In genomic region chr11:35943294-35943693, GRCh38 we compare ENCODE assay signal across 8 cellular contexts.
DNase-seq lines count a peak whose midpoint lies in the region; ATAC-seq and TF ChIP-seq lines count a peak whose summit lies in the region.

No MANE protein-coding gene starts in this region.

- peak overlapping the region; percentile 67 to 83 (median 76) for H3K4me3 ChIP-seq in BLaER1 treated with 17β-estradiol and CSF1 and Interleukin-3, amounts not matched to agents 10 nM and 100 nM
- H3K4me3 ChIP-seq in MM.1S (ENCODE audit: low read length), result peak overlapping the region; percentile 64
- H3K4me3 ChIP-seq in duodenal mucosa (ENCODE audit: low read depth in 1 of 2, low read length in 2 of 2), result peak overlapping the region; percentile 58 to 71
- peak overlapping the region; percentile 73 for H3K4me3 ChIP-seq in neuron (ENCODE audit: low read length)

- H3F3A ChIP-seq in MM.1S (ENCODE audit: insufficient read depth, low read length), result no peaks in the 10 kb centered on the region

- DNase-seq in MM.1S (no peak), D341Med (ENCODE audit: low spot score) (no peak), anterior cingulate cortex (lab: John Stamatoyannopoulos, UW) (no peak)

- no peaks in the 10 kb centered on the region for H3K79me2 ChIP-seq in MM.1S (ENCODE audit: low read length)

- peak overlapping the region; percentile 82 to 91 (median 86) for H3K27ac ChIP-seq in BLaER1 treated with 17β-estradiol and CSF1 and Interleukin-3, amounts not matched to agents 10 nM and 100 nM
- H3K27ac ChIP-seq in MM.1S (ENCODE audit: low read length) (no peak overlapping the region), duodenal mucosa (ENCODE audit: low read depth, low read length) (no peak overlapping the region)

- no peak for TF ChIP-seq CTCF in MM.1S (IDR thresholded peaks at IDR 0.05; ENCODE audit: low read length)

- H3K9me2 ChIP-seq in MM.1S (replicated peaks; ENCODE audit: insufficient read depth, low read length), result no peaks in the 10 kb centered on the region

- peak overlapping the region; percentile 84 to 90 (median 87) for H3K9ac ChIP-seq in BLaER1 treated with 17β-estradiol and CSF1 and Interleukin-3, amounts not matched to agents 10 nM and 100 nM
- H3K9ac ChIP-seq in MM.1S (ENCODE audit: low read length) (peak overlapping the region; percentile 41; the same call in 1 of the 2 replicates), duodenal mucosa (ENCODE audit: low read depth in 1 of 2, low read length in 2 of 2) (peak overlapping the region; percentile 18 to 64)

- peaks cover 0 to 13% (median 9%) of the 10 kb centered on the region in 11 experiments; a peak in 11 of 22 replicates for H3K9me3 ChIP-seq in BLaER1 treated with 17β-estradiol and CSF1 and Interleukin-3, amounts not matched to agents 10 nM and 100 nM (replicated peaks in 1 of 11)
- H3K9me3 ChIP-seq in MM.1S (replicated peaks; ENCODE audit: insufficient read depth, low read length), result no peaks in the 10 kb centered on the region
- no peaks in the 10 kb centered on the region for H3K9me3 ChIP-seq in duodenal mucosa (ENCODE audit: control insufficient read depth in 1 of 2, low read length in 2 of 2)
- H3K9me3 ChIP-seq in neuron (ENCODE audit: low read length), result no peaks in the 10 kb centered on the region

- peak overlapping the region; percentile 79 to 99 (median 95) for H3K4me2 ChIP-seq in BLaER1 treated with 17β-estradiol and CSF1 and Interleukin-3, amounts not matched to agents 10 nM and 100 nM
- H3K4me2 ChIP-seq in MM.1S (ENCODE audit: low read depth, low read length), result peak overlapping the region; percentile 98

- H3K36me3 ChIP-seq in BLaER1 treated with 17β-estradiol and CSF1 and Interleukin-3, amounts not matched to agents 10 nM and 100 nM, result peaks cover 0 to 14% (median 10%) of the 10 kb centered on the region in 11 experiments; a peak in 15 of 22 replicates
- H3K36me3 ChIP-seq in MM.1S (replicated peaks; ENCODE audit: insufficient read depth, low read length) (no peaks in the 10 kb centered on the region), duodenal mucosa (ENCODE audit: control insufficient read depth in 1 of 2, insufficient read depth in 2 of 2, low read length in 2 of 2) (no peaks in the 10 kb centered on the region), neuron (ENCODE audit: insufficient read depth, low read length) (no peaks in the 10 kb centered on the region)

- H4K20me1 ChIP-seq in BLaER1 treated with 17β-estradiol and CSF1 and Interleukin-3, amounts not matched to agents 10 nM and 100 nM, result peaks cover 0 to 37% (median 13%) of the 10 kb centered on the region in 11 experiments; a peak in 10 of 22 replicates
- no peaks in the 10 kb centered on the region for H4K20me1 ChIP-seq in MM.1S (ENCODE audit: insufficient read depth, low read length)

- H3K27me3 ChIP-seq in BLaER1 treated with 17β-estradiol and CSF1 and Interleukin-3, amounts not matched to agents 10 nM and 100 nM, result no peaks in the 10 kb centered on the region
- H3K27me3 ChIP-seq in MM.1S (replicated peaks; ENCODE audit: insufficient read depth, low read length) (peaks cover 30% of the 10 kb centered on the region), duodenal mucosa (ENCODE audit: control insufficient read depth in 1 of 2, insufficient read depth in 2 of 2, low read length in 2 of 2) (peaks cover 0 to 4% of the 10 kb centered on the region in 2 donors), neuron (ENCODE audit: insufficient read depth, low read length) (no peaks in the 10 kb centered on the region)

- H2AFZ ChIP-seq in MM.1S (ENCODE audit: low read length), result peak overlapping the region; percentile 87
- H2AFZ ChIP-seq in neuron (ENCODE audit: low read depth, low read length), result peak overlapping the region; percentile 97

- H3K4me1 ChIP-seq in BLaER1 treated with 17β-estradiol and CSF1 and Interleukin-3, amounts not matched to agents 10 nM and 100 nM, result peaks cover 35 to 58% (median 45%) of the 10 kb centered on the region in 10 experiments
- H3K4me1 ChIP-seq in MM.1S (ENCODE audit: low read length), result no peaks in the 10 kb centered on the region
- H3K4me1 ChIP-seq in duodenal mucosa (ENCODE audit: control insufficient read depth in 1 of 2, insufficient read depth in 2 of 2, low read length in 2 of 2), result peaks cover 6 to 7% of the 10 kb centered on the region in 2 donors
- peaks cover 29% of the 10 kb centered on the region for H3K4me1 ChIP-seq in neuron (ENCODE audit: insufficient read depth, low read length)

- ATAC-seq in HG02642 (IDR thresholded peaks at IDR 0.05; ENCODE audit: poor library complexity, unreplicated experiment) (no peak), HG03432 (IDR thresholded peaks at IDR 0.05; ENCODE audit: unreplicated experiment) (no peak)

Comparison
In these comparisons a context has a peak if more than half of its experiments do, and no peak if none do; other contexts are left out.
1. H3K27ac ChIP-seq: peak in BLaER1 treated with 17β-estradiol and CSF1 and Interleukin-3, amounts not matched to agents 10 nM and 100 nM (11 of 11); none in MM.1S (single experiment) and duodenal mucosa (single experiment).
2. Peak in every context shown above with its lines, with median percentiles within 50 percentile points of each other: H3K4me3 ChIP-seq and H3K9ac ChIP-seq.